30 cellular contexts compared by ENCODE assay signal in genomic region chr5:169171495-169171894, GRCh38.
"Had no signal": no experiment of that assay in that cellular context is flagged by ENCODE, and none has a peak within 500 bp of the region (broad histone marks: within the 10 kb centered on the region; RNA-seq: fewer than 3 reads in every experiment).

No MANE protein-coding gene starts in this region.

- H3K36me3 ChIP-seq: heart left ventricle, neutrophil, ovary, sigmoid colon, stomach, thyroid gland, upper lobe of left lung, vagina had no signal

- H3K27me3 ChIP-seq: body of pancreas, dorsolateral prefrontal cortex, foreskin keratinocyte, heart left ventricle, neutrophil, ovary, sigmoid colon, stomach, thyroid gland, upper lobe of left lung, vagina had no signal

- H3K4me1 ChIP-seq: body of pancreas, psoas muscle, upper lobe of left lung had no signal

- H3K36me3 Mint-ChIP-seq: activated naive CD4-positive, alpha-beta T cell treated with anti-CD3 and anti-CD28 coated beads, Interleukin-2, amount 50 U/mL, for 24 hours; stimulated activated naive B cell treated with anti-CD40 and anti-IgM and Interleukin-4, amounts not matched to agents 10 μg/mL and 1 μg/mL and 100 μg/mL, for 72 hours had no signal

- H3K27me3 Mint-ChIP-seq: activated CD8-positive, alpha-beta T cell treated with anti-CD3 and anti-CD28 coated beads for 36 hours had no signal

- H3K4me3 ChIP-seq: body of pancreas, coronary artery, dorsolateral prefrontal cortex, heart left ventricle, ovary, psoas muscle, sigmoid colon, smooth muscle cell, stomach, thyroid gland, upper lobe of left lung, vagina had no signal

- H3K4me2 ChIP-seq: smooth muscle cell had no signal

- ATAC-seq: activated CD8-positive, alpha-beta T cell treated with anti-CD3 and anti-CD28 coated beads for 36 hours; activated naive CD8-positive, alpha-beta T cell treated with anti-CD3 and anti-CD28 coated beads, Interleukin-2, amount 50 U/mL, for 24 hours; body of pancreas; foreskin keratinocyte; heart left ventricle; left ventricle myocardium superior; psoas muscle; stimulated activated naive B cell treated with anti-CD40 and anti-IgM and Interleukin-4, amounts not matched to agents 10 μg/mL and 1 μg/mL and 100 μg/mL, for 72 hours had no signal

- DNase-seq: activated CD4-positive, alpha-beta T cell treated with anti-CD3 and anti-CD28 coated beads, Interleukin-2, amount 50 U/mL, for 1 hour; activated CD8-positive, alpha-beta T cell treated with anti-CD3 and anti-CD28 coated beads for 36 hours; activated naive CD8-positive, alpha-beta T cell treated with anti-CD3 and anti-CD28 coated beads, Interleukin-2, amount 50 U/mL, for 24 hours; activated T-cell treated with anti-CD3 and anti-CD28 coated beads, Interleukin-2, amount 50 U/mL, for 48 hours; body of pancreas; dorsolateral prefrontal cortex; effector memory CD4-positive, alpha-beta T cell; foreskin keratinocyte; heart left ventricle; hypothalamus; left ventricle myocardium superior; nephron progenitor cell; ovary; psoas muscle; sigmoid colon; stimulated activated CD4-positive, alpha-beta T cell treated with anti-CD3 and anti-CD28 coated beads, Interleukin-15, amount 100 ng/mL, for 24 hours; stimulated activated CD4-positive, alpha-beta T cell treated with anti-CD3 and anti-CD28 coated beads, Interleukin-2, amount 100 ng/mL, for 24 hours; stimulated activated naive B cell treated with anti-CD40 and anti-IgM and Interleukin-4, amounts not matched to agents 10 μg/mL and 1 μg/mL and 100 μg/mL, for 72 hours; stomach; T-helper 2 cell; thyroid gland; upper lobe of left lung had no signal

- H3K9me3 Mint-ChIP-seq: activated naive CD4-positive, alpha-beta T cell treated with anti-CD3 and anti-CD28 coated beads, Interleukin-2, amount 50 U/mL, for 24 hours; activated naive CD8-positive, alpha-beta T cell treated with anti-CD3 and anti-CD28 coated beads, Interleukin-2, amount 50 U/mL, for 24 hours; activated T-helper 2 cell treated with anti-CD3 and anti-CD28 coated beads, Interferon-gamma antibody, Interleukin-2, Interleukin-4, amounts not matched to agents 10 μg/mL and 5 μg/mL and 100 μg/mL, durations not matched to agents 14 hours and 24 hours and 36 hours; nephron progenitor cell had no signal

- FAIRE-seq: endothelial cell of umbilical vein, islet of Langerhans had no signal

- H3K4me3 Mint-ChIP-seq: activated CD8-positive, alpha-beta T cell treated with anti-CD3 and anti-CD28 coated beads for 36 hours; activated naive CD4-positive, alpha-beta T cell treated with anti-CD3 and anti-CD28 coated beads, Interleukin-2, amount 50 U/mL, for 24 hours; activated naive CD8-positive, alpha-beta T cell treated with anti-CD3 and anti-CD28 coated beads, Interleukin-2, amount 50 U/mL, for 24 hours; nephron progenitor cell; stimulated activated naive B cell treated with anti-CD40 and anti-IgM and Interleukin-4, amounts not matched to agents 10 μg/mL and 1 μg/mL and 100 μg/mL, for 72 hours had no signal

- H3K27ac Mint-ChIP-seq: activated CD8-positive, alpha-beta T cell treated with anti-CD3 and anti-CD28 coated beads for 36 hours; activated naive CD4-positive, alpha-beta T cell treated with anti-CD3 and anti-CD28 coated beads, Interleukin-2, amount 50 U/mL, for 24 hours; activated naive CD8-positive, alpha-beta T cell treated with anti-CD3 and anti-CD28 coated beads, Interleukin-2, amount 50 U/mL, for 24 hours; activated T-helper 2 cell treated with anti-CD3 and anti-CD28 coated beads, Interferon-gamma antibody, Interleukin-2, Interleukin-4, amounts not matched to agents 10 μg/mL and 5 μg/mL and 100 μg/mL, durations not matched to agents 14 hours and 24 hours and 36 hours; nephron progenitor cell; stimulated activated naive B cell treated with anti-CD40 and anti-IgM and Interleukin-4, amounts not matched to agents 10 μg/mL and 1 μg/mL and 100 μg/mL, for 72 hours had no signal

- H3K9me3 ChIP-seq: body of pancreas, heart left ventricle, neutrophil, ovary, psoas muscle, sigmoid colon, stomach, thyroid gland, upper lobe of left lung, vagina had no signal

- H3K27ac ChIP-seq: body of pancreas, dorsolateral prefrontal cortex, foreskin keratinocyte, heart left ventricle, neutrophil, ovary, psoas muscle, sigmoid colon, stomach, thyroid gland, upper lobe of left lung, vagina had no signal

- H3K4me1 Mint-ChIP-seq: activated naive CD4-positive, alpha-beta T cell treated with anti-CD3 and anti-CD28 coated beads, Interleukin-2, amount 50 U/mL, for 24 hours; activated naive CD8-positive, alpha-beta T cell treated with anti-CD3 and anti-CD28 coated beads, Interleukin-2, amount 50 U/mL, for 24 hours; stimulated activated naive B cell treated with anti-CD40 and anti-IgM and Interleukin-4, amounts not matched to agents 10 μg/mL and 1 μg/mL and 100 μg/mL, for 72 hours had no signal
